In the genomic region with DNA sequence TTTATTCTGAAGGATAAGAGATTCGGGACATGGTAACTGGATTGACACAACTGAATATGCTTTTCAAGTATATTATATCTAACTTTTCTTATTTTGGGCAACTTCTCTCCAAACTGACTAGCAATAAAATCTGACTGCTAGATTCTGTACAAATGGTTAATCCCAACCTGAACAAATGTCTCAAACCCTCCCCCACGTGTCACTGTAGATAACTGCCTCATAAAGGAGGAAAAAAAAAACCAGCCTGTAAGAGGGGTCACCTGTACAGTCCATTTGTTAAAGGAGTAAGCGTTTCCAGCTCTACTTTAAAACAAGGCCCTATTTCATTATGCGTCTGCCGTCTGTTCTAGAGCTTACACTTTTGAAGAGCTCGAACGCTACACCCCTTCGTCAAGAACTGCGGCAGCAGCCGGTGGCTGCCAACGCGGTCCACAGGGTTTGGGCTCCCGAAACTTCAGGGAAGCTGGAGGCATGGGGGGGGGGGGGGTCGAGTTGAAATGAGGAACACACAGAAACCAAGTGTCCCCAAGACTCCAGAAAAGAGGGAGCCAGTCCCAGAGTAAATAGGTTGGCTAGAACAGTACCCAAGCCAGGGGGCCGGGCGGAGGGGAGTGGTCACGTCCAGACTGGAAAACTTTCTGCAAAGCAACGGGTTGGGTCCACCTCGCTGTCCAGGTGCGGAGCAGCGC, we compare ENCODE assay signal across 8 cellular contexts. TPM values are rescaled to one million over a fixed set of nuclear protein-coding genes. Genes with fewer than 3 reads are reported as not detected.
DNase-seq lines count a peak whose midpoint lies in the region; ATAC-seq, FAIRE-seq and TF ChIP-seq lines count a peak whose summit lies in the region.

No MANE protein-coding gene starts in this region.

- H3K36me3 Mint-ChIP-seq in WTC11 (peaks cover 6% of the 10 kb centered on the region), glutamatergic neuron (ENCODE audit: unreplicated experiment) (no peaks in the 10 kb centered on the region)

- ATAC-seq in GM18498 (IDR thresholded peaks at IDR 0.05; ENCODE audit: unreplicated experiment) (peak; percentile 66), GM21737 (IDR thresholded peaks at IDR 0.05; ENCODE audit: unreplicated experiment) (peak; percentile 45), IMR-90 (ENCODE audit: low read depth) (peak; percentile 56), WTC11 (peak; percentile 74), pancreas (peak; percentile 80 to 86 (median 82))

- peak overlapping the region; percentile 92 for H3K9ac ChIP-seq in IMR-90 (ENCODE audit: low read depth, low read length)

- DNase-seq in IMR-90 (peak; percentile 8), WTC11 (ENCODE audit: low spot score) (no peak), glutamatergic neuron (no peak), pancreas (peak in 1 of 6 donors; percentile 67), G401 (ENCODE audit: low spot score) (no peak)
- no peak for DNase-seq in activated CD8-positive, alpha-beta memory T cell treated with anti-CD3 and anti-CD28 coated beads for 24 hours

- H3K4me2 ChIP-seq in IMR-90 (ENCODE audit: low read depth, low read length), result peak overlapping the region; percentile 65

- H3K14ac ChIP-seq in IMR-90 (replicated peaks; ENCODE audit: low read depth, low read length), result peak overlapping the region; percentile 95

- peak overlapping the region; percentile 94 for H3K4ac ChIP-seq in IMR-90 (ENCODE audit: low read depth, low read length)

- H2AK9ac ChIP-seq in IMR-90 (replicated peaks; ENCODE audit: low read depth, low read length, poor library complexity), result peak overlapping the region; percentile 94

- H3K36me3 ChIP-seq in IMR-90 (ENCODE audit: control insufficient read depth, insufficient read depth, low read length), result no peaks in the 10 kb centered on the region
- H3K36me3 ChIP-seq in pancreas, result no peaks in the 10 kb centered on the region

- no peaks in the 10 kb centered on the region for H4K20me1 ChIP-seq in IMR-90 (ENCODE audit: insufficient read depth, low read length)

- peak overlapping the region; percentile 90 for H3K4me3 ChIP-seq in IMR-90 (ENCODE audit: insufficient read depth, low read depth, low read length)
- peak overlapping the region; percentile 76 to 98 (median 88) for H3K4me3 ChIP-seq in pancreas

- no peak for TF ChIP-seq RAD21 in IMR-90 (IDR thresholded peaks at IDR 0.05; ENCODE audit: low read length)

- H3K27me3 Mint-ChIP-seq in WTC11 (ENCODE audit: low read depth) (no peaks in the 10 kb centered on the region), glutamatergic neuron (ENCODE audit: unreplicated experiment) (peaks cover 3% of the 10 kb centered on the region)

- H3K18ac ChIP-seq in IMR-90 (ENCODE audit: low read depth, low read length), result peak overlapping the region; percentile 44; the same call in 1 of the 2 replicates

- H2AFZ ChIP-seq in IMR-90 (replicated peaks; ENCODE audit: low read length, poor library complexity), result peak overlapping the region; percentile 100

- peak overlapping the region; percentile 19 for H3K56ac ChIP-seq in IMR-90 (ENCODE audit: extremely low read depth, insufficient read depth, low read length)

- WGBS in IMR-90 (ENCODE audit: extremely low coverage in 2 of 2, insufficient read length in 1 of 2), 2 experiments, result 0% methylated on average over 4 of the region's 21 CpGs; no CpG with 5 or more reads in 1 of the 2 experiments
- 1 to 2% methylated on average over 20 to 21 of the region's 21 CpGs for whole genome bisulfite sequencing in pancreas, 2 donors

- no peaks in the 10 kb centered on the region for H3K27me3 ChIP-seq in IMR-90 (ENCODE audit: control insufficient read depth, insufficient read depth, low read length)
- H3K27me3 ChIP-seq in pancreas, result no peaks in the 10 kb centered on the region

- H2BK20ac ChIP-seq in IMR-90 (ENCODE audit: low read depth, low read length), result peak overlapping the region; percentile 71; the same call in 1 of the 2 replicates

- H3K4me3 Mint-ChIP-seq in WTC11 (peak overlapping the region; percentile 92), glutamatergic neuron (ENCODE audit: unreplicated experiment) (peak overlapping the region; percentile 89)

- H2BK120ac ChIP-seq in IMR-90 (ENCODE audit: low read depth, low read length), result peak overlapping the region; percentile 86

- H2AK5ac ChIP-seq in IMR-90 (ENCODE audit: low read depth, low read length), result peak overlapping the region; percentile 93; the same call in 1 of the 2 replicates

- H4K5ac ChIP-seq in IMR-90 (ENCODE audit: low read depth, low read length), result peak overlapping the region; percentile 93

- H2BK15ac ChIP-seq in IMR-90 (ENCODE audit: low read depth, low read length), result peak overlapping the region; percentile 34; the same call in 1 of the 3 replicates

- CTCF ChIA-PET in IMR-90 (lab: Yijun Ruan, JAX), result interaction anchor here (0.6 kb wide), 1 partner anchor 15 kb away, joined by 3 read pairs; no protein-coding TSS in a partner anchor
- CTCF ChIA-PET in WTC11 (lab: Charles Lee), result interaction anchor here (0.7 to 1.9 kb wide), 2 partner anchors 98 to 248 kb away, joined by 3 to 6 read pairs; a partner anchor contains a TSS

- dilution Hi-C loops in IMR-90 (cut with HindIII; ENCODE audit: low sequenced_read_pairs, unreplicated experiment), result no loop called here

- H3K27ac Mint-ChIP-seq in WTC11, result peak overlapping the region; percentile 78
- H3K27ac Mint-ChIP-seq in glutamatergic neuron (ENCODE audit: unreplicated experiment), result no peak overlapping the region

- peaks cover 22 to 55% of the 10 kb centered on the region in 2 experiments for H3K79me1 ChIP-seq in IMR-90 (ENCODE audit: low read depth in 1 of 2, low read length in 2 of 2)

- H3K4me1 ChIP-seq in IMR-90 (ENCODE audit: control insufficient read depth, insufficient read depth, low read length), result peaks cover 5% of the 10 kb centered on the region; the same call in 1 of the 2 replicates
- peaks cover 6 to 32% (median 20%) of the 10 kb centered on the region in 3 donors for H3K4me1 ChIP-seq in pancreas

- no TSS peak for BruUV-seq in IMR-90 (replicated peaks; lab: Mats Ljungman, UMichigan)

- peaks cover 22% of the 10 kb centered on the region for H3K4me1 Mint-ChIP-seq in WTC11
- H3K4me1 Mint-ChIP-seq in glutamatergic neuron (ENCODE audit: low read depth, unreplicated experiment), result peaks cover 4% of the 10 kb centered on the region

- in situ Hi-C loops in IMR-90 (cut with MboI; ENCODE audit: low sequenced_read_pairs) (no loop called here), G401 (cut with HindIII; ENCODE audit: low sequenced_read_pairs) (no loop called here)

- POLR2A ChIA-PET in IMR-90 (lab: Charles Lee; ENCODE audit: unreplicated experiment), result no interaction called here
- POLR2A ChIA-PET in WTC11 (lab: Charles Lee), result interaction anchor here (0.6 to 1.9 kb wide), 3 partner anchors 17 to 397 kb away, joined by 3 to 9 read pairs (median 6); a partner anchor contains a TSS

- H3K9me3 ChIP-seq in IMR-90 (ENCODE audit: control insufficient read depth, insufficient read depth, low read length) (no peaks in the 10 kb centered on the region), pancreas (no peaks in the 10 kb centered on the region)

- H3K27ac ChIP-seq in IMR-90 (ENCODE audit: insufficient read depth, low read length) (peak overlapping the region; percentile 74), pancreas (peak overlapping the region; percentile 88 to 98 (median 94))

- H3K23ac ChIP-seq in IMR-90 (ENCODE audit: low read depth, low read length), result peak overlapping the region; percentile 82

- TF ChIP-seq CTCF in IMR-90 (conservative IDR thresholded peaks at IDR 0.05; ENCODE audit: low read depth, low read length) (no peak), WTC11 (IDR thresholded peaks at IDR 0.05) (no peak), glutamatergic neuron (IDR thresholded peaks at IDR 0.05; ENCODE audit: partially characterized antibody, unreplicated experiment) (no peak), pancreas (IDR thresholded peaks at IDR 0.05) (no peak)

- peak overlapping the region; percentile 91 to 96 for H4K8ac ChIP-seq in IMR-90 (ENCODE audit: low read depth in 2 of 2, low read length in 2 of 2)

- intact Hi-C loops in IMR-90 (cut with micrococcal nuclease), result no loop called here
- intact Hi-C loops in pancreas (cut with DNase I), result no loop called here

- H4K91ac ChIP-seq in IMR-90 (ENCODE audit: insufficient read depth, low read depth, low read length), result peak overlapping the region; percentile 75

- H3K9me3 Mint-ChIP-seq in WTC11 (no peaks in the 10 kb centered on the region), glutamatergic neuron (ENCODE audit: unreplicated experiment) (peaks cover 2% of the 10 kb centered on the region)

- H3K9me1 ChIP-seq in IMR-90 (ENCODE audit: insufficient read depth, low read length), result no peaks in the 10 kb centered on the region

- no peak for FAIRE-seq in pancreas (lab: Jason Lieb, UNC)

- H2BK5ac ChIP-seq in IMR-90 (ENCODE audit: low read depth, low read length, poor library complexity, severe bottlenecking), result peak overlapping the region; percentile 73

- TF ChIP-seq POLR2A in IMR-90 (IDR thresholded peaks at IDR 0.05; ENCODE audit: low read depth, low read length), result no peak

TF ChIP-seq in IMR-90, 13 proteins besides CTCF, POLR2A, EP300 and RAD21 (continues in another document):
- no peak for TF ChIP-seq NFE2L2 (IDR thresholded peaks at IDR 0.05; ENCODE audit: low read depth, low read length)

RNA-seq across cellular contexts. Expression of a gene that starts 0.5 kb away (rescaled TPM):
- 27.4 and 35.8 TPM in 2 replicates for total RNA-seq in IMR-90 (2012; rRNA removed)
- polyA plus RNA-seq in IMR-90 (2012; rRNA removed), result 15.7 and 18.5 TPM in 2 replicates
- 5.4 and 6.0 TPM in 2 replicates for polyA plus RNA-seq in IMR-90 (2012; cell fraction: cytosol; rRNA removed)
- 4.2 and 21.9 TPM in 2 replicates for polyA plus RNA-seq in IMR-90 (2012; cell fraction: nucleus; rRNA removed; ENCODE audit: low replicate concordance)
- total RNA-seq in WTC11 (2021), result 23.3 to 24.5 TPM (median 23.8 TPM) in 3 replicates
- total RNA-seq in glutamatergic neuron (ENCODE audit: unreplicated experiment), result 29.5 TPM
- total RNA-seq in pancreas, result 10 to 100 TPM; 25.2 to 34.7 (median 26.8) TPM
- polyA plus RNA-seq in pancreas, result 1 to 10 TPM; 4.1 to 6.6 TPM
- total RNA-seq in G401 (2014; rRNA removed; shearing (Covaris generic)), result 25.4 and 65.3 TPM in 2 replicates

RNA-seq across cellular contexts. Expression of a gene that starts 0.6 kb away (rescaled TPM):
- 6.6 and 8.6 TPM in 2 replicates for total RNA-seq in IMR-90 (2012; rRNA removed)
- 3.3 and 4.2 TPM in 2 replicates for polyA plus RNA-seq in IMR-90 (2012; rRNA removed)
- 1.5 and 1.8 TPM in 2 replicates for polyA plus RNA-seq in IMR-90 (2012; cell fraction: cytosol; rRNA removed)
- polyA plus RNA-seq in IMR-90 (2012; cell fraction: nucleus; rRNA removed; ENCODE audit: low replicate concordance), result 1.5 and 4.9 TPM in 2 replicates
- 10.0 to 15.3 TPM (median 10.4 TPM) in 3 replicates for total RNA-seq in WTC11 (2021)
- total RNA-seq in glutamatergic neuron (ENCODE audit: unreplicated experiment), result 11.5 TPM
- 1 to 10 TPM; 2.1 to 3.5 (median 2.6) TPM for total RNA-seq in pancreas
- 1 to 10 TPM; 1.5 to 5.0 TPM for polyA plus RNA-seq in pancreas
- 10.7 and 11.4 TPM in 2 replicates for total RNA-seq in G401 (2014; rRNA removed; shearing (Covaris generic))

RNA-seq across cellular contexts. Expression of a gene that starts 16.8 kb away (rescaled TPM):
- 33.0 and 119 TPM in 2 replicates for total RNA-seq in IMR-90 (2012; rRNA removed)
- polyA plus RNA-seq in IMR-90 (2012; rRNA removed), result 21.1 and 35.1 TPM in 2 replicates
- polyA plus RNA-seq in IMR-90 (2012; cell fraction: cytosol; rRNA removed), result 8.4 and 16.4 TPM in 2 replicates
- polyA plus RNA-seq in IMR-90 (2012; cell fraction: nucleus; rRNA removed; ENCODE audit: low replicate concordance), result 4.4 and 18.7 TPM in 2 replicates
- 14.5 to 19.6 TPM (median 19.0 TPM) in 3 replicates for total RNA-seq in WTC11 (2021)
- total RNA-seq in glutamatergic neuron (ENCODE audit: unreplicated experiment), result 30.1 TPM
- total RNA-seq in pancreas, result 10 to 100 TPM; 15.3 to 27.6 (median 20.3) TPM
- 10 to 100 TPM; 15.2 to 18.9 TPM for polyA plus RNA-seq in pancreas
- total RNA-seq in G401 (2014; rRNA removed; shearing (Covaris generic)), result 27.0 and 29.7 TPM in 2 replicates
